In the genomic region with DNA sequence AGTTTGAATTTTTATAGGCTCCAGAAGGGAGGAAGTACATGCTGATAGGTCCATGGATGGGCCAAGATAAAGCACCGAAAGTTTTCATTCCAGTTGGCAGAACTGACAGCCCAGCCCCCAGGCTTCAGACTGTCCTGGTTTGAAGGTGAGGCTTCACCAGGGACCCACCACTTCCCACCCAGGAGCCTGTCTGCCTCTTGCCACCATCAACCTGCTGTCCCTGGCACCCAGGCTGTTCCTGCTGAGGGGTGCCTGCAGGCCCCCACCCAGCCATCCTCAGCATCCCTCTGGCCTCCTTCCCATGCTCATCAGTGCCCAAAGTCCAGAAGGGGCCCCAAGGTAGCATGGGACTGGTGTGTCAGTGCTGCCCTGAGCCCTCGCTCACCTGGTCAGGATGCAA, we compare ENCODE assay signal across 8 cellular contexts.
"Had no signal": no experiment of that assay in that cellular context is flagged by ENCODE, and none has a peak within 500 bp of the region (broad histone marks: within the 10 kb centered on the region; RNA-seq: fewer than 3 reads in every experiment).

No MANE protein-coding gene starts in this region.

- H3K4me3 ChIP-seq: GM12878 had no signal

- ATAC-seq: GM12878 had no signal

- FAIRE-seq: G401.6, GM12878, GM12891, GM12892, GM18507, GM19239 had no signal

- DNase-seq: GDM1, GF-D8 had no signal
